12 cellular contexts compared by ENCODE assay signal in genomic region chr4:182826391-182826790, GRCh38.
DNase-seq lines count a peak whose midpoint lies in the region; ATAC-seq and TF ChIP-seq lines count a peak whose summit lies in the region.
"Had no signal": no experiment of that assay in that cellular context is flagged by ENCODE, and none has a peak within 500 bp of the region (broad histone marks: within the 10 kb centered on the region; RNA-seq: fewer than 3 reads in every experiment).

No MANE protein-coding gene starts in this region.

- no peak for TF ChIP-seq CTCF in HEK293 (tag by site-specific recombination; IDR thresholded peaks at IDR 0.05)

- no peaks in the 10 kb centered on the region for H3K36me3 Mint-ChIP-seq in activated CD4-positive, alpha-beta memory T cell treated with anti-CD3 and anti-CD28 coated beads for 36 hours
- no peaks in the 10 kb centered on the region for H3K36me3 Mint-ChIP-seq in activated CD4-positive, alpha-beta memory T cell treated with anti-CD3 and anti-CD28 coated beads, Interleukin-2, amount 10 ng/mL, durations not matched to agents 7 days and 5 days (ENCODE audit: low read depth)
- no peaks in the 10 kb centered on the region for H3K36me3 Mint-ChIP-seq in stimulated activated naive B cell treated with anti-CD40 and anti-IgM and Interleukin-4, amounts not matched to agents 10 μg/mL and 1 μg/mL and 100 μg/mL, for 72 hours
- H3K36me3 Mint-ChIP-seq in CD4-positive, alpha-beta memory T cell, result no peaks in the 10 kb centered on the region

- no peaks in the 10 kb centered on the region for H3K27me3 ChIP-seq in CD4-positive, alpha-beta memory T cell (ENCODE audit: insufficient read depth, low read length)
- H3K27me3 ChIP-seq: tibial nerve had no signal

- no peaks in the 10 kb centered on the region for H3K9me3 Mint-ChIP-seq in activated CD4-positive, alpha-beta memory T cell treated with anti-CD3 and anti-CD28 coated beads for 36 hours
- H3K9me3 Mint-ChIP-seq in activated CD4-positive, alpha-beta memory T cell treated with anti-CD3 and anti-CD28 coated beads, Interleukin-2, amount 10 ng/mL, durations not matched to agents 7 days and 5 days, result no peaks in the 10 kb centered on the region
- H3K9me3 Mint-ChIP-seq in stimulated activated naive B cell treated with anti-CD40 and anti-IgM and Interleukin-4, amounts not matched to agents 10 μg/mL and 1 μg/mL and 100 μg/mL, for 72 hours, result no peaks in the 10 kb centered on the region
- H3K9me3 Mint-ChIP-seq in CD4-positive, alpha-beta memory T cell, result peaks cover 0 to 2% (median 0%) of the 10 kb centered on the region in 8 donors

- H3K9me3 ChIP-seq in HEK293 (ENCODE audit: control insufficient read depth, insufficient read depth, low read depth, low read length), result no peaks in the 10 kb centered on the region
- no peaks in the 10 kb centered on the region for H3K9me3 ChIP-seq in CD4-positive, alpha-beta memory T cell (ENCODE audit: control insufficient read depth in 1 of 2, low read length in 2 of 2)
- H3K9me3 ChIP-seq: tibial nerve had no signal

- H3K4me1 ChIP-seq in HEK293 (ENCODE audit: control insufficient read depth, insufficient read depth, low read length), result no peaks in the 10 kb centered on the region
- H3K4me1 ChIP-seq in CD4-positive, alpha-beta memory T cell (ENCODE audit: insufficient read depth, low read length), result no peaks in the 10 kb centered on the region
- H3K4me1 ChIP-seq: tibial nerve had no signal

- POLR2A ChIA-PET in activated CD4-positive, alpha-beta memory T cell treated with anti-CD3 and anti-CD28 coated beads for 36 hours (lab: Charles Lee), result no interaction called here
- POLR2A ChIA-PET in activated CD4-positive, alpha-beta memory T cell treated with anti-CD3 and anti-CD28 coated beads, Interleukin-2, amount 10 ng/mL, durations not matched to agents 7 days and 5 days (lab: Charles Lee), result no interaction called here
- POLR2A ChIA-PET in HEK293 (lab: Yijun Ruan, JAX), result no interaction called here
- POLR2A ChIA-PET in CD4-positive, alpha-beta memory T cell (lab: Charles Lee; ENCODE audit: partially characterized antibody), result no interaction called here

- no peak overlapping the region for H3K27ac Mint-ChIP-seq in activated CD4-positive, alpha-beta memory T cell treated with anti-CD3 and anti-CD28 coated beads for 36 hours
- no peak overlapping the region for H3K27ac Mint-ChIP-seq in activated CD4-positive, alpha-beta memory T cell treated with anti-CD3 and anti-CD28 coated beads, Interleukin-2, amount 10 ng/mL, durations not matched to agents 7 days and 5 days
- H3K27ac Mint-ChIP-seq in stimulated activated naive B cell treated with anti-CD40 and anti-IgM and Interleukin-4, amounts not matched to agents 10 μg/mL and 1 μg/mL and 100 μg/mL, for 72 hours, result no peak overlapping the region
- H3K27ac Mint-ChIP-seq in CD4-positive, alpha-beta memory T cell, result no peak overlapping the region

- intact Hi-C loops in activated CD4-positive, alpha-beta memory T cell treated with anti-CD3 and anti-CD28 coated beads for 36 hours (cut with micrococcal nuclease), result no loop called here
- intact Hi-C loops in CD4-positive, alpha-beta memory T cell (cut with micrococcal nuclease), result no loop called here

- no peaks in the 10 kb centered on the region for H3K36me3 ChIP-seq in HEK293 (ENCODE audit: control insufficient read depth in 2 of 2, insufficient read depth in 1 of 2, low read length in 2 of 2)
- no peaks in the 10 kb centered on the region for H3K36me3 ChIP-seq in CD4-positive, alpha-beta memory T cell (ENCODE audit: insufficient read depth, low read length)
- H3K36me3 ChIP-seq: tibial nerve had no signal

- H3K27me3 Mint-ChIP-seq in activated CD4-positive, alpha-beta memory T cell treated with anti-CD3 and anti-CD28 coated beads for 36 hours, result peaks cover 5% of the 10 kb centered on the region
- H3K27me3 Mint-ChIP-seq in activated CD4-positive, alpha-beta memory T cell treated with anti-CD3 and anti-CD28 coated beads, Interleukin-2, amount 10 ng/mL, durations not matched to agents 7 days and 5 days, result peaks cover 12% of the 10 kb centered on the region
- H3K27me3 Mint-ChIP-seq in stimulated activated naive B cell treated with anti-CD40 and anti-IgM and Interleukin-4, amounts not matched to agents 10 μg/mL and 1 μg/mL and 100 μg/mL, for 72 hours, result peaks cover 33 to 48% of the 10 kb centered on the region in 2 donors
- H3K27me3 Mint-ChIP-seq in CD4-positive, alpha-beta memory T cell, result peaks cover 13 to 14% of the 10 kb centered on the region in 2 donors

- H3K27ac ChIP-seq in HEK293 (ENCODE audit: extremely low read depth, low read depth, low read length), result no peak overlapping the region
- no peak overlapping the region for H3K27ac ChIP-seq in CD4-positive, alpha-beta memory T cell (ENCODE audit: low read depth, low read length)
- H3K27ac ChIP-seq: tibial nerve had no signal

- ATAC-seq in HG03575 (IDR thresholded peaks at IDR 0.05; ENCODE audit: extremely low read depth, insufficient number of reproducible peaks, low FRiP score, unreplicated experiment), result peak; percentile 27
- ATAC-seq in stimulated activated naive B cell treated with anti-CD40 and anti-IgM and Interleukin-4, amounts not matched to agents 10 μg/mL and 1 μg/mL and 100 μg/mL, for 72 hours (replicated peaks), result peak; percentile 79

- no peak overlapping the region for H3K4me3 ChIP-seq in HEK293 (ENCODE audit: low read depth, low read length)
- H3K4me3 ChIP-seq in CD4-positive, alpha-beta memory T cell (ENCODE audit: low read length in 2 of 2), result no peak overlapping the region
- H3K4me3 ChIP-seq: tibial nerve had no signal

- H3K4me1 Mint-ChIP-seq in activated CD4-positive, alpha-beta memory T cell treated with anti-CD3 and anti-CD28 coated beads for 36 hours (ENCODE audit: low read depth), result no peaks in the 10 kb centered on the region
- peaks cover 4% of the 10 kb centered on the region for H3K4me1 Mint-ChIP-seq in activated CD4-positive, alpha-beta memory T cell treated with anti-CD3 and anti-CD28 coated beads, Interleukin-2, amount 10 ng/mL, durations not matched to agents 7 days and 5 days
- peaks cover 16 to 25% of the 10 kb centered on the region in 2 donors for H3K4me1 Mint-ChIP-seq in stimulated activated naive B cell treated with anti-CD40 and anti-IgM and Interleukin-4, amounts not matched to agents 10 μg/mL and 1 μg/mL and 100 μg/mL, for 72 hours
- H3K4me1 Mint-ChIP-seq in CD4-positive, alpha-beta memory T cell, result peaks cover 0 to 4% (median 0%) of the 10 kb centered on the region in 4 donors

- H3K4me3 Mint-ChIP-seq in activated CD4-positive, alpha-beta memory T cell treated with anti-CD3 and anti-CD28 coated beads for 36 hours, result no peak overlapping the region
- no peak overlapping the region for H3K4me3 Mint-ChIP-seq in activated CD4-positive, alpha-beta memory T cell treated with anti-CD3 and anti-CD28 coated beads, Interleukin-2, amount 10 ng/mL, durations not matched to agents 7 days and 5 days
- no peak overlapping the region for H3K4me3 Mint-ChIP-seq in stimulated activated naive B cell treated with anti-CD40 and anti-IgM and Interleukin-4, amounts not matched to agents 10 μg/mL and 1 μg/mL and 100 μg/mL, for 72 hours
- no peak overlapping the region for H3K4me3 Mint-ChIP-seq in CD4-positive, alpha-beta memory T cell

- DNase-seq in activated CD4-positive, alpha-beta memory T cell treated with anti-CD3 and anti-CD28 coated beads for 36 hours, result peak; percentile 15
- DNase-seq in activated CD4-positive, alpha-beta memory T cell treated with anti-CD3 and anti-CD28 coated beads, Interleukin-2, amount 10 ng/mL, durations not matched to agents 7 days and 5 days, result no peak
- DNase-seq in stimulated activated naive B cell treated with anti-CD40 and anti-IgM and Interleukin-4, amounts not matched to agents 10 μg/mL and 1 μg/mL and 100 μg/mL, for 72 hours, result no peak
- DNase-seq in NCI-H526 treated with DMSO at 0.1 percent for 48 hours (lab: John Stamatoyannopoulos, UW) (no peak), retina (no peak)
- no peak for DNase-seq in CD4-positive, alpha-beta memory T cell
- DNase-seq: NCI-H1417 treated with DMSO at 0.1 percent for 48 hours; RPMI8226; stimulated activated CD4-positive, alpha-beta T cell treated with anti-CD3 and anti-CD28 coated beads, Interleukin-4, amount 100 ng/mL, for 1 hour had no signal

- CTCF ChIA-PET in activated CD4-positive, alpha-beta memory T cell treated with anti-CD3 and anti-CD28 coated beads for 36 hours (lab: Charles Lee), result no interaction called here
- CTCF ChIA-PET in activated CD4-positive, alpha-beta memory T cell treated with anti-CD3 and anti-CD28 coated beads, Interleukin-2, amount 10 ng/mL, durations not matched to agents 7 days and 5 days (lab: Charles Lee), result no interaction called here
- CTCF ChIA-PET in HEK293 (lab: Yijun Ruan, JAX), result no interaction called here
- CTCF ChIA-PET in CD4-positive, alpha-beta memory T cell (lab: Charles Lee; ENCODE audit: partially characterized antibody), result no interaction called here

TF ChIP-seq in HEK293, 187 proteins besides CTCF, POLR2A, EP300 and RAD21:
- TF ChIP-seq ZFHX2 (tag by site-specific recombination; conservative IDR thresholded peaks at IDR 0.05) (peak; percentile 73), EGR2 (tag by site-specific recombination; IDR thresholded peaks at IDR 0.05; ENCODE audit: low read depth) (peak; percentile 58; the same call in 1 of the 2 replicates), YY1 (tag by site-specific recombination; IDR thresholded peaks at IDR 0.05) (no peak)
